ENCODE assay signal across 19 cellular contexts in the genomic region with DNA sequence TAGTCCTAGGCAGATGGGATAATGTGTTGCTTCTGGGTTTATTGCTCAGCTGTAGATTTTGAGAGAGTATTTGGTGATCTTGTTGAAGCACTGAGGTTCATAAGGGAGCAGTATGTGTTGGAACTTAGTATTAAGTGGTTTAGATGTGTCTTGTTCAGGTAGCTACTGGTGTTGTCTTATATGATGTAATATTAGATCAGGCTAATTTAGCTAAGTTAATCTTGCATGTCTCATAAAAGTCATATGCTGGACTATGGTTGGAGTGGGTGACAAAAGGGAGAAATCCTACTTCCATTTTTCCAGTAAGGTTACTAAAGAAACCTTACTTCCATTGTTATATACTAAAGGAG.
DNase-seq lines count a peak whose midpoint lies in the region; ATAC-seq and TF ChIP-seq lines count a peak whose summit lies in the region.
"Had no signal": no experiment of that assay in that cellular context is flagged by ENCODE, and none has a peak within 500 bp of the region (broad histone marks: within the 10 kb centered on the region; RNA-seq: fewer than 3 reads in every experiment).

No MANE protein-coding gene starts in this region.

- H3K4me3 ChIP-seq in SK-N-SH (ENCODE audit: low read depth in 2 of 2, low read length in 1 of 2), result no peak overlapping the region; a peak in 1 of 4 replicates
- H3K4me3 ChIP-seq: BLaER1 treated with 17β-estradiol and CSF1 and Interleukin-3, amounts not matched to agents 10 nM and 100 nM; body of pancreas had no signal

- H3K79me2 ChIP-seq in SK-N-SH (ENCODE audit: insufficient read depth), result peaks cover 13% of the 10 kb centered on the region; the same call in 1 of the 2 replicates

- no peaks in the 10 kb centered on the region for H3K9me2 ChIP-seq in SK-N-SH

- no peak for TF ChIP-seq EP300 in SK-N-SH (IDR thresholded peaks at IDR 0.05; ENCODE audit: borderline replicate concordance in 1 of 2, low read depth in 1 of 2, low read length in 1 of 2)

- peaks cover 0 to 6% of the 10 kb centered on the region in 2 experiments for H3K36me3 ChIP-seq in SK-N-SH (replicated peaks in 1 of 2; ENCODE audit: control insufficient read depth in 1 of 2, insufficient read depth in 2 of 2, low read length in 1 of 2)
- H3K36me3 ChIP-seq: BLaER1 treated with 17β-estradiol and CSF1 and Interleukin-3, amounts not matched to agents 10 nM and 100 nM; WERI-Rb-1 had no signal

- ATAC-seq in SK-N-SH treated with all-trans-retinoic acid at 6 μM for 48 hours, result no peak
- peak; percentile 18 for ATAC-seq in left colon
- no peak for ATAC-seq in GM21367 (IDR thresholded peaks at IDR 0.05; ENCODE audit: unreplicated experiment)
- no peak for ATAC-seq in GM18498 (IDR thresholded peaks at IDR 0.05; ENCODE audit: unreplicated experiment)
- ATAC-seq: activated CD8-positive, alpha-beta T cell treated with anti-CD3 and anti-CD28 coated beads for 36 hours; activated T-cell treated with anti-CD3 and anti-CD28 coated beads, Interleukin-2, amount 50 U/mL, for 72 hours had no signal

- no peaks in the 10 kb centered on the region for H3K9me3 ChIP-seq in SK-N-SH
- H3K9me3 ChIP-seq: BLaER1 treated with 17β-estradiol and CSF1 and Interleukin-3, amounts not matched to agents 10 nM and 100 nM; body of pancreas had no signal

- H3K36me3 Mint-ChIP-seq in brain (peaks cover 9% of the 10 kb centered on the region), type B pancreatic cell (peaks cover 6% of the 10 kb centered on the region)
- H3K36me3 Mint-ChIP-seq: activated naive CD8-positive, alpha-beta T cell had no signal

- TF ChIP-seq RAD21 in SK-N-SH (IDR thresholded peaks at IDR 0.05; ENCODE audit: low read length), result no peak

- TF ChIP-seq CTCF in SK-N-SH (IDR thresholded peaks at IDR 0.05) (no peak), brain (conservative IDR thresholded peaks at IDR 0.05) (no peak), type B pancreatic cell (conservative IDR thresholded peaks at IDR 0.05) (no peak)

- peak overlapping the region; percentile 15 to 80; a peak in 3 of 4 replicates for H3K27ac ChIP-seq in SK-N-SH (ENCODE audit: low read depth in 2 of 2, low read length in 1 of 2)
- H3K27ac ChIP-seq: 22Rv1; BLaER1 treated with 17β-estradiol and CSF1 and Interleukin-3, amounts not matched to agents 10 nM and 100 nM; WERI-Rb-1 had no signal

- intact Hi-C loops in left colon (cut with DNase I, micrococcal nuclease), result no loop called here

- H3K27ac Mint-ChIP-seq in brain, result peak overlapping the region in 4 of 5 experiments; percentile 14 to 55 (median 22)
- peak overlapping the region; percentile 88 for H3K27ac Mint-ChIP-seq in type B pancreatic cell
- H3K27ac Mint-ChIP-seq: activated CD8-positive, alpha-beta T cell treated with anti-CD3 and anti-CD28 coated beads for 36 hours; activated naive CD8-positive, alpha-beta T cell; activated T-cell treated with anti-CD3 and anti-CD28 coated beads, Interleukin-2, amount 50 U/mL, for 72 hours; naive B cell had no signal

- H3K9me3 Mint-ChIP-seq in brain (peaks cover 0 to 3% (median 0%) of the 10 kb centered on the region in 5 experiments), type B pancreatic cell (no peaks in the 10 kb centered on the region)
- H3K9me3 Mint-ChIP-seq: activated CD8-positive, alpha-beta T cell treated with anti-CD3 and anti-CD28 coated beads for 36 hours; activated T-cell treated with anti-CD3 and anti-CD28 coated beads, Interleukin-2, amount 50 U/mL, for 72 hours; naive B cell had no signal

- H3K27me3 ChIP-seq in SK-N-SH (ENCODE audit: insufficient read depth), result no peaks in the 10 kb centered on the region
- H3K27me3 ChIP-seq: BLaER1 treated with 17β-estradiol and CSF1 and Interleukin-3, amounts not matched to agents 10 nM and 100 nM; body of pancreas had no signal

- DNase-seq in SK-N-SH, result no peak
- DNase-seq in left colon, result no peak
- no peak for DNase-seq in type B pancreatic cell (ENCODE audit: extremely low spot score, unreplicated experiment)
- DNase-seq in NCI-H2107 treated with DMSO at 0.1 percent for 48 hours (lab: John Stamatoyannopoulos, UW; ENCODE audit: unreplicated experiment), result no peak
- DNase-seq: cortex of kidney, NCI-H2029, NCI-H510A had no signal

- no peak overlapping the region for H3K4me3 Mint-ChIP-seq in brain
- H3K4me3 Mint-ChIP-seq in type B pancreatic cell, result peak overlapping the region; percentile 74
- H3K4me3 Mint-ChIP-seq: activated CD8-positive, alpha-beta T cell treated with anti-CD3 and anti-CD28 coated beads for 36 hours; activated naive CD8-positive, alpha-beta T cell; activated T-cell treated with anti-CD3 and anti-CD28 coated beads, Interleukin-2, amount 50 U/mL, for 72 hours; naive B cell had no signal

- CTCF ChIA-PET in SK-N-SH (lab: Yijun Ruan, JAX), result interaction anchor here (0.6 to 2.9 kb wide), 42 partner anchors 8 to 781 kb away, joined by 3 to 64 read pairs (median 4); a partner anchor contains a TSS

- H3K4me1 Mint-ChIP-seq in brain (peaks cover 13% of the 10 kb centered on the region), type B pancreatic cell (ENCODE audit: unreplicated experiment) (peaks cover 8% of the 10 kb centered on the region)

- no peak overlapping the region for H3K9ac ChIP-seq in SK-N-SH
- H3K9ac ChIP-seq: BLaER1 treated with 17β-estradiol and CSF1 and Interleukin-3, amounts not matched to agents 10 nM and 100 nM had no signal

- no peaks in the 10 kb centered on the region for H3F3A ChIP-seq in SK-N-SH (replicated peaks; ENCODE audit: insufficient read depth)

- no peaks in the 10 kb centered on the region for H3K27me3 Mint-ChIP-seq in brain
- H3K27me3 Mint-ChIP-seq in type B pancreatic cell, result no peaks in the 10 kb centered on the region

- POLR2A ChIA-PET in SK-N-SH (lab: Yijun Ruan, JAX), result interaction anchor here (0.6 kb wide), 1 partner anchor 228 kb away, joined by 3 read pairs; no protein-coding TSS in a partner anchor

- no peaks in the 10 kb centered on the region for H4K20me1 ChIP-seq in SK-N-SH (ENCODE audit: insufficient read depth)

- no peak overlapping the region for H2AFZ ChIP-seq in SK-N-SH (ENCODE audit: low read depth)

- H3K4me1 ChIP-seq in SK-N-SH (ENCODE audit: control insufficient read depth in 1 of 2, insufficient read depth in 2 of 2, low read depth in 1 of 2, low read length in 1 of 2), result peaks cover 3 to 4% of the 10 kb centered on the region in 2 experiments; a peak in 2 of 4 replicates
- H3K4me1 ChIP-seq: BLaER1 treated with 17β-estradiol and CSF1 and Interleukin-3, amounts not matched to agents 10 nM and 100 nM; body of pancreas had no signal

- no peak overlapping the region for H3K4me2 ChIP-seq in SK-N-SH
- H3K4me2 ChIP-seq: BLaER1 treated with 17β-estradiol and CSF1 and Interleukin-3, amounts not matched to agents 10 nM and 100 nM had no signal

TF ChIP-seq in SK-N-SH, 30 proteins besides CTCF, POLR2A, EP300 and RAD21:
- TF ChIP-seq YY1 (IDR thresholded peaks at IDR 0.05; ENCODE audit: low read depth), result no peak
- no peak for TF ChIP-seq POLR2AphosphoS5 (IDR thresholded peaks at IDR 0.05; ENCODE audit: low read depth, low read length)
- no peak for TF ChIP-seq FOXM1 (IDR thresholded peaks at IDR 0.05; ENCODE audit: low read depth)
- TF ChIP-seq EZH2phosphoT487 (IDR thresholded peaks at IDR 0.05; ENCODE audit: borderline replicate concordance, low read depth), result no peak
- no peak for TF ChIP-seq RFX5 (IDR thresholded peaks at IDR 0.05; ENCODE audit: low read length)
- no peak for TF ChIP-seq ELF1 (IDR thresholded peaks at IDR 0.05)
- TF ChIP-seq TAF1 (IDR thresholded peaks at IDR 0.05; ENCODE audit: borderline replicate concordance, low read depth, low read length), result no peak

TF ChIP-seq in SK-N-SH treated with all-trans-retinoic acid at 6 μM for 48 hours, 23 proteins besides CTCF, POLR2A, EP300 and RAD21 (continues in another document):
- TF ChIP-seq ZFP3 (CRISPR knock-in tag; IDR thresholded peaks at IDR 0.05) (no peak), TOX (CRISPR knock-in tag; IDR thresholded peaks at IDR 0.05; ENCODE audit: borderline replicate concordance) (no peak), ARNTL (CRISPR knock-in tag; IDR thresholded peaks at IDR 0.05; ENCODE audit: borderline replicate concordance, low read depth) (no peak), BACH2 (CRISPR knock-in tag; IDR thresholded peaks at IDR 0.05; ENCODE audit: borderline replicate concordance) (no peak)
- TF ChIP-seq, protein P1, sequence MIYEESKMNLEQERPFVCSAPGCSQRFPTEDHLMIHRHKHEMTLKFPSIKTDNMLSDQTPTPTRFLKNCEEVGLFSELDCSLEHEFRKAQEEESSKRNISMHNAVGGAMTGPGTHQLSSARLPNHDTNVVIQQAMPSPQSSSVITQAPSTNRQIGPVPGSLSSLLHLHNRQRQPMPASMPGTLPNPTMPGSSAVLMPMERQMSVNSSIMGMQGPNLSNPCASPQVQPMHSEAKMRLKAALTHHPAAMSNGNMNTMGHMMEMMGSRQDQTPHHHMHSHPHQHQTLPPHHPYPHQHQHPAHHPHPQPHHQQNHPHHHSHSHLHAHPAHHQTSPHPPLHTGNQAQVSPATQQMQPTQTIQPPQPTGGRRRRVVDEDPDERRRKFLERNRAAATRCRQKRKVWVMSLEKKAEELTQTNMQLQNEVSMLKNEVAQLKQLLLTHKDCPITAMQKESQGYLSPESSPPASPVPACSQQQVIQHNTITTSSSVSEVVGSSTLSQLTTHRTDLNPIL (CRISPR knock-in tag; IDR thresholded peaks at IDR 0.05; ENCODE audit: low read depth), result no peak
- TF ChIP-seq, protein P2, sequence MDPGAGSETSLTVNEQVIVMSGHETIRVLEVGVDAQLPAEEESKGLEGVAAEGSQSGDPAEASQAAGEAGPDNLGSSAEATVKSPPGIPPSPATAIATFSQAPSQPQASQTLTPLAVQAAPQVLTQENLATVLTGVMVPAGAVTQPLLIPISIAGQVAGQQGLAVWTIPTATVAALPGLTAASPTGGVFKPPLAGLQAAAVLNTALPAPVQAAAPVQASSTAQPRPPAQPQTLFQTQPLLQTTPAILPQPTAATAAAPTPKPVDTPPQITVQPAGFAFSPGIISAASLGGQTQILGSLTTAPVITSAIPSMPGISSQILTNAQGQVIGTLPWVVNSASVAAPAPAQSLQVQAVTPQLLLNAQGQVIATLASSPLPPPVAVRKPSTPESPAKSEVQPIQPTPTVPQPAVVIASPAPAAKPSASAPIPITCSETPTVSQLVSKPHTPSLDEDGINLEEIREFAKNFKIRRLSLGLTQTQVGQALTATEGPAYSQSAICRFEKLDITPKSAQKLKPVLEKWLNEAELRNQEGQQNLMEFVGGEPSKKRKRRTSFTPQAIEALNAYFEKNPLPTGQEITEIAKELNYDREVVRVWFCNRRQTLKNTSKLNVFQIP (CRISPR knock-in tag; IDR thresholded peaks at IDR 0.05; ENCODE audit: borderline replicate concordance, low read depth), result no peak
